11 cellular contexts compared by ENCODE assay signal in the genomic region with DNA sequence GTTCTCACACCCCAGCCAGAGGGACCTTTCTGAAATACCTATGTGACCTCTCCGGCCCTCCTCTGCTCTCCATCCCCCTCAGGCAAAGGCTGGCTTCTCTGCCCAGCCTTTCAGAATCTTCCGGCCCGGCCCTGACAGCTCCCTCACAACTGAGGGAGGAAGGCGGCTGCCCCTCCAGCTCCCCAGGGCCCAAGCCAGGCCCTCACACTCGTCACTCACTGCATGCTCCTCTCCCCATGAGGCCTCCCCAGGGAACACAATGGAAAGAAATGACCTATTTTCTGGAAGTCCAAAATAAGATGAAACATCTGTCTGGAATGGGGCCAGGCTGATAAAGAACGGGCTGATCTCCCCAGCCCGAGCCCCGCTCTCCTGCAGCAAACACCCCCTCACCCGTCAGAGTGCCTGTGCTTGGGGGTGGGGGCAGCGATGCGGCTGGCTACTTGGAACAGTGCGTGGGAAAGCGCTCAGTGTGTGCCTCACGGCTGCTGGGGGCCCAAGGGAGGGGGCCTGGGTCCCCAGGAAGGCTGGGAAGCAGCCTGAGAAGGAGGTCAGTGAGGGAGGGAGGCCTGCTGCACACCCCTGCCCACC. TPM values are rescaled to one million over a fixed set of nuclear protein-coding genes. Genes with fewer than 3 reads are reported as not detected.
A peak's percentile ranks its signal among the peaks of the same experiment; 100 is the strongest.
DNase-seq lines count a peak whose midpoint lies in the region; ATAC-seq and TF ChIP-seq lines count a peak whose summit lies in the region.
"Had no signal": no experiment of that assay in that cellular context is flagged by ENCODE, and none has a peak within 500 bp of the region (broad histone marks: within the 10 kb centered on the region; RNA-seq: fewer than 3 reads in every experiment).

No MANE protein-coding gene starts in this region.

- H3K18ac ChIP-seq in mesendoderm (ENCODE audit: low read length), result peak overlapping the region; percentile 33

- H4K5ac ChIP-seq in mesendoderm (ENCODE audit: low read length), result no peak overlapping the region

- intact Hi-C loops in testis (cut with DNase I; ENCODE audit: low total_unique reads), result no loop called here

- H3K4ac ChIP-seq in mesendoderm (ENCODE audit: low read depth, low read length), result peak overlapping the region; percentile 66

- no peaks in the 10 kb centered on the region for H3K79me1 ChIP-seq in mesendoderm (ENCODE audit: low read length)

- ATAC-seq in GM21528 (IDR thresholded peaks at IDR 0.05; ENCODE audit: low FRiP score, unreplicated experiment), result no peak

- no peak overlapping the region for H2BK15ac ChIP-seq in mesendoderm (replicated peaks; ENCODE audit: low read depth)

- H2BK120ac ChIP-seq in mesendoderm (ENCODE audit: low read depth, low read length), result peak overlapping the region; percentile 5

- no CpG with 5 or more reads among the region's 14 CpGs for WGBS in mesendoderm (ENCODE audit: extremely low coverage, insufficient coverage, low lambda C conversion rate)
- 28 to 40% methylated on average over 14 of the region's 14 CpGs for WGBS in testis, 2 donors

- DNase-seq in mesendoderm (no peak), testis (peak; percentile 60), GM10266 (ENCODE audit: extremely low spot score) (no peak), HK-2 (ENCODE audit: unreplicated experiment) (no peak), putamen (ENCODE audit: low spot score) (no peak)
- DNase-seq: glutamatergic neuron; stimulated activated CD4-positive, alpha-beta T cell treated with anti-CD3 and anti-CD28 coated beads, Interleukin-2, amount 100 ng/mL, for 48 hours had no signal

- no peak overlapping the region for H3K23ac ChIP-seq in mesendoderm (ENCODE audit: low read length)

- H3K9me3 ChIP-seq in HUES6 (ENCODE audit: control insufficient read depth, insufficient read depth, low read depth, low read length) (no peaks in the 10 kb centered on the region), duodenal mucosa (ENCODE audit: control insufficient read depth in 1 of 2, low read length in 2 of 2) (no peaks in the 10 kb centered on the region), testis (no peaks in the 10 kb centered on the region)

- H3K4me3 ChIP-seq in HUES6 (ENCODE audit: low read depth, low read length), result no peak overlapping the region
- no peak overlapping the region for H3K4me3 ChIP-seq in duodenal mucosa (ENCODE audit: low read depth in 1 of 2, low read length in 2 of 2)
- H3K4me3 ChIP-seq in mesendoderm (ENCODE audit: low read length), result no peak overlapping the region
- H3K4me3 ChIP-seq in testis, result no peak overlapping the region

- TF ChIP-seq CTCF in testis (IDR thresholded peaks at IDR 0.05), result no peak
- TF ChIP-seq CTCF in GM10266 (IDR thresholded peaks at IDR 0.05; ENCODE audit: control insufficient read depth, insufficient read depth, low read depth, missing control alignments), result no peak

- H3K9ac ChIP-seq in HUES6 (ENCODE audit: low read length) (peak overlapping the region; percentile 31), duodenal mucosa (ENCODE audit: low read depth in 1 of 2, low read length in 2 of 2) (no peak overlapping the region), mesendoderm (ENCODE audit: low read length) (peak overlapping the region; percentile 10)

- H3K56ac ChIP-seq in mesendoderm (ENCODE audit: low read length), result peak overlapping the region; percentile 38

- H3K27me3 ChIP-seq in HUES6 (ENCODE audit: control insufficient read depth, insufficient read depth, low read length) (no peaks in the 10 kb centered on the region), duodenal mucosa (ENCODE audit: control insufficient read depth in 1 of 2, insufficient read depth in 2 of 2, low read length in 2 of 2) (no peaks in the 10 kb centered on the region), mesendoderm (ENCODE audit: insufficient read depth, low read length, poor library complexity) (no peaks in the 10 kb centered on the region), testis (no peaks in the 10 kb centered on the region)

- no peak overlapping the region for H3K4me2 ChIP-seq in mesendoderm (ENCODE audit: low read length)

- H3K27ac ChIP-seq in HUES6 (ENCODE audit: low read depth, low read length) (peak overlapping the region; percentile 31; the same call in 1 of the 2 replicates), duodenal mucosa (ENCODE audit: low read depth, low read length) (peak overlapping the region; percentile 58), mesendoderm (ENCODE audit: low read depth, low read length) (peak overlapping the region; percentile 47), testis (peak overlapping the region; percentile 70 to 86)

- peak overlapping the region; percentile 35 for H2BK5ac ChIP-seq in mesendoderm (ENCODE audit: low read length)

- no peak overlapping the region for H2AK5ac ChIP-seq in mesendoderm (ENCODE audit: low read length)

- H3K36me3 ChIP-seq in HUES6 (ENCODE audit: control insufficient read depth, insufficient read depth, low read length), result no peaks in the 10 kb centered on the region
- H3K36me3 ChIP-seq in duodenal mucosa (ENCODE audit: control insufficient read depth in 1 of 2, insufficient read depth in 2 of 2, low read length in 2 of 2), result no peaks in the 10 kb centered on the region
- no peaks in the 10 kb centered on the region for H3K36me3 ChIP-seq in mesendoderm (ENCODE audit: control insufficient read depth, insufficient read depth, low read length)
- no peaks in the 10 kb centered on the region for H3K36me3 ChIP-seq in testis (ENCODE audit: low read depth, missing control alignments)

- H3K79me2 ChIP-seq in mesendoderm (ENCODE audit: control insufficient read depth, insufficient read depth, low read length), result no peaks in the 10 kb centered on the region

- no peak overlapping the region for H4K8ac ChIP-seq in mesendoderm (ENCODE audit: low read depth, low read length)

- peaks cover 55% of the 10 kb centered on the region for H3K4me1 ChIP-seq in HUES6 (ENCODE audit: control insufficient read depth, insufficient read depth, low read length)
- peaks cover 10 to 32% of the 10 kb centered on the region in 2 donors for H3K4me1 ChIP-seq in duodenal mucosa (ENCODE audit: control insufficient read depth in 1 of 2, insufficient read depth in 2 of 2, low read length in 2 of 2)
- peaks cover 12% of the 10 kb centered on the region for H3K4me1 ChIP-seq in mesendoderm (ENCODE audit: control insufficient read depth, low read depth, low read length)
- H3K4me1 ChIP-seq in testis, result peaks cover 53% of the 10 kb centered on the region

- TF ChIP-seq POLR2A in testis (IDR thresholded peaks at IDR 0.05), result no peak

RNA-seq across cellular contexts. Expression of a gene that starts 11.3 kb away (rescaled TPM):
- 15.5 TPM for polyA plus RNA-seq in mesendoderm (2013, experiment 1 of 2)
- 14.7 TPM for polyA plus RNA-seq in mesendoderm (2013, experiment 2 of 2)
- 10 to 100 TPM; 71.2 to 87.0 TPM for total RNA-seq in testis
- polyA plus RNA-seq in testis (ENCODE audit: insufficient read depth, low read depth, low replicate concordance), result 61.6 TPM

RNA-seq across cellular contexts. Expression of a gene that starts 22.3 kb away (rescaled TPM):
- polyA plus RNA-seq in mesendoderm (2013, experiment 1 of 2), result 4.8 TPM
- polyA plus RNA-seq in mesendoderm (2013, experiment 2 of 2), result 4.8 TPM
- total RNA-seq in testis, result 1 to 10 TPM; 3.4 to 5.2 TPM
- polyA plus RNA-seq in testis (ENCODE audit: insufficient read depth, low read depth, low replicate concordance), result 3.4 TPM

RNA-seq across cellular contexts. Expression of a gene that starts 45.6 kb away (rescaled TPM):
- polyA plus RNA-seq in mesendoderm (2013, experiment 1 of 2), result 0.01 TPM
- 0.04 TPM for polyA plus RNA-seq in mesendoderm (2013, experiment 2 of 2)
- under 1 TPM in 1 of 2 donors, not detected in 1; 0.12 TPM for total RNA-seq in testis
- polyA plus RNA-seq in testis (ENCODE audit: insufficient read depth, low read depth, low replicate concordance), result not detected

RNA-seq across cellular contexts. Expression of a gene that starts 58.0 kb away (rescaled TPM):
- 0.04 TPM for polyA plus RNA-seq in mesendoderm (2013, experiment 1 of 2)
- polyA plus RNA-seq in mesendoderm (2013, experiment 2 of 2), result 0.11 TPM
- total RNA-seq in testis, result 10 to 100 TPM in 1 of 2 donors, 1 to 10 TPM in 1; 4.3 to 15.7 TPM
- 25.4 TPM for polyA plus RNA-seq in testis (ENCODE audit: insufficient read depth, low read depth, low replicate concordance)
- total RNA-seq: HT-29 had no signal

Comparison
In these comparisons a context has a peak if more than half of its experiments do, and no peak if none do; other contexts are left out.
1. H3K9ac ChIP-seq: peak in HUES6 (single experiment) and mesendoderm (single experiment); none in duodenal mucosa (0 of 2).
2. Peak in every context shown above with its lines, with median percentiles within 50 percentile points of each other: H3K27ac ChIP-seq.